In the genomic region with DNA sequence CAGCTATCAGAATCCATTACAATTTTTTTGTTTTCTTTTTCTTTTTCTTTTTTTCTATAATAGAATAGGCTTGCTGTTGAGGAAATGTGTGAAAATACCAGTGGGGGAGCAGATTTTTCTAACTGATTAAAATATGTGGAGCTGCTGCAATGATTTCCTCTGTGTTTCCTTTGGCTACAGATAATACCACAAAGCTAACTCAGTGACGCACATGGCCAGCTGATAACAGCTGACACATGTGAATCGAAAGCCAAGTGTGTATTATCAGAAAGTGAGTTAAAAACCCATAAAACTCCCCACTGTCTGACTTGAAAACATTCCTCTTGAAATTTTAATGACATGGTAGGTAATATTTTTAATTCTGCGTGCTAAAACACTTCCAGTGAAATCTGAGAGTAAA, we compare ENCODE assay signal across 2 cellular contexts.
TF ChIP-seq lines count a peak whose summit lies in the region.

No MANE protein-coding gene starts in this region.

TF ChIP-seq in K562, 482 proteins besides CTCF, POLR2A, EP300 and RAD21 (continued from another document and continues in another):
- TF ChIP-seq, protein P1, sequence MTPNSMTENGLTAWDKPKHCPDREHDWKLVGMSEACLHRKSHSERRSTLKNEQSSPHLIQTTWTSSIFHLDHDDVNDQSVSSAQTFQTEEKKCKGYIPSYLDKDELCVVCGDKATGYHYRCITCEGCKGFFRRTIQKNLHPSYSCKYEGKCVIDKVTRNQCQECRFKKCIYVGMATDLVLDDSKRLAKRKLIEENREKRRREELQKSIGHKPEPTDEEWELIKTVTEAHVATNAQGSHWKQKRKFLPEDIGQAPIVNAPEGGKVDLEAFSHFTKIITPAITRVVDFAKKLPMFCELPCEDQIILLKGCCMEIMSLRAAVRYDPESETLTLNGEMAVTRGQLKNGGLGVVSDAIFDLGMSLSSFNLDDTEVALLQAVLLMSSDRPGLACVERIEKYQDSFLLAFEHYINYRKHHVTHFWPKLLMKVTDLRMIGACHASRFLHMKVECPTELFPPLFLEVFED (CRISPR knock-in tag; conservative IDR thresholded peaks at IDR 0.05) = no peak
- TF ChIP-seq, protein P2, sequence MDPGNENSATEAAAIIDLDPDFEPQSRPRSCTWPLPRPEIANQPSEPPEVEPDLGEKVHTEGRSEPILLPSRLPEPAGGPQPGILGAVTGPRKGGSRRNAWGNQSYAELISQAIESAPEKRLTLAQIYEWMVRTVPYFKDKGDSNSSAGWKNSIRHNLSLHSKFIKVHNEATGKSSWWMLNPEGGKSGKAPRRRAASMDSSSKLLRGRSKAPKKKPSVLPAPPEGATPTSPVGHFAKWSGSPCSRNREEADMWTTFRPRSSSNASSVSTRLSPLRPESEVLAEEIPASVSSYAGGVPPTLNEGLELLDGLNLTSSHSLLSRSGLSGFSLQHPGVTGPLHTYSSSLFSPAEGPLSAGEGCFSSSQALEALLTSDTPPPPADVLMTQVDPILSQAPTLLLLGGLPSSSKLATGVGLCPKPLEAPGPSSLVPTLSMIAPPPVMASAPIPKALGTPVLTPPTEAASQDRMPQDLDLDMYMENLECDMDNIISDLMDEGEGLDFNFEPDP (CRISPR knock-in tag; IDR thresholded peaks at IDR 0.05) = no peak
- TF ChIP-seq MAZ (CRISPR knock-in tag; conservative IDR thresholded peaks at IDR 0.05 in 1 of 2, IDR thresholded peaks at IDR 0.05 in 1 of 2) (no peak), CEBPG (CRISPR knock-in tag; IDR thresholded peaks at IDR 0.05) (no peak), CEBPG (tag; conservative IDR thresholded peaks at IDR 0.05 in 1 of 2, IDR thresholded peaks at IDR 0.05 in 1 of 2) (peak in 1 of 2 experiments; percentile 9; a peak in 1 of 4 replicates), STAT5A (IDR thresholded peaks at IDR 0.05; ENCODE audit: borderline replicate concordance, low read length) (no peak; the same call in 1 of the 2 replicates), KDM5B (IDR thresholded peaks at IDR 0.05; ENCODE audit: insufficient replicate concordance, low read depth, low read length) (no peak), PHF8 (IDR thresholded peaks at IDR 0.05; ENCODE audit: borderline replicate concordance, low read length) (no peak), DMBX1 (CRISPR knock-in tag; IDR thresholded peaks at IDR 0.05; ENCODE audit: borderline replicate concordance) (no peak), GABPB2 (CRISPR knock-in tag; conservative IDR thresholded peaks at IDR 0.05) (no peak), BRD9 (IDR thresholded peaks at IDR 0.05; ENCODE audit: low read depth, partially characterized antibody) (no peak), MTA3 (IDR thresholded peaks at IDR 0.05; ENCODE audit: borderline replicate concordance) (no peak), ZSCAN32 (CRISPR knock-in tag; IDR thresholded peaks at IDR 0.05) (no peak), HDAC3 (IDR thresholded peaks at IDR 0.05; ENCODE audit: borderline replicate concordance, partially characterized antibody) (no peak), RBM15 (IDR thresholded peaks at IDR 0.05; ENCODE audit: insufficient read depth, low read length) (no peak), EGR1 (conservative IDR thresholded peaks at IDR 0.05) (no peak), ZNF12 (CRISPR knock-in tag; IDR thresholded peaks at IDR 0.05) (no peak), TEAD1 (CRISPR knock-in tag; IDR thresholded peaks at IDR 0.05) (peak in 1 of 2 experiments; percentile 76; a peak in 2 of 4 replicates), ZNF165 (CRISPR knock-in tag; IDR thresholded peaks at IDR 0.05; ENCODE audit: borderline replicate concordance) (no peak), SMARCA5 (IDR thresholded peaks at IDR 0.05) (no peak)
- TF ChIP-seq, protein P3, sequence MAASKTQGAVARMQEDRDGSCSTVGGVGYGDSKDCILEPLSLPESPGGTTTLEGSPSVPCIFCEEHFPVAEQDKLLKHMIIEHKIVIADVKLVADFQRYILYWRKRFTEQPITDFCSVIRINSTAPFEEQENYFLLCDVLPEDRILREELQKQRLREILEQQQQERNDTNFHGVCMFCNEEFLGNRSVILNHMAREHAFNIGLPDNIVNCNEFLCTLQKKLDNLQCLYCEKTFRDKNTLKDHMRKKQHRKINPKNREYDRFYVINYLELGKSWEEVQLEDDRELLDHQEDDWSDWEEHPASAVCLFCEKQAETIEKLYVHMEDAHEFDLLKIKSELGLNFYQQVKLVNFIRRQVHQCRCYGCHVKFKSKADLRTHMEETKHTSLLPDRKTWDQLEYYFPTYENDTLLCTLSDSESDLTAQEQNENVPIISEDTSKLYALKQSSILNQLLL (CRISPR knock-in tag; IDR thresholded peaks at IDR 0.05; ENCODE audit: borderline replicate concordance) = no peak
- TF ChIP-seq, protein P4, sequence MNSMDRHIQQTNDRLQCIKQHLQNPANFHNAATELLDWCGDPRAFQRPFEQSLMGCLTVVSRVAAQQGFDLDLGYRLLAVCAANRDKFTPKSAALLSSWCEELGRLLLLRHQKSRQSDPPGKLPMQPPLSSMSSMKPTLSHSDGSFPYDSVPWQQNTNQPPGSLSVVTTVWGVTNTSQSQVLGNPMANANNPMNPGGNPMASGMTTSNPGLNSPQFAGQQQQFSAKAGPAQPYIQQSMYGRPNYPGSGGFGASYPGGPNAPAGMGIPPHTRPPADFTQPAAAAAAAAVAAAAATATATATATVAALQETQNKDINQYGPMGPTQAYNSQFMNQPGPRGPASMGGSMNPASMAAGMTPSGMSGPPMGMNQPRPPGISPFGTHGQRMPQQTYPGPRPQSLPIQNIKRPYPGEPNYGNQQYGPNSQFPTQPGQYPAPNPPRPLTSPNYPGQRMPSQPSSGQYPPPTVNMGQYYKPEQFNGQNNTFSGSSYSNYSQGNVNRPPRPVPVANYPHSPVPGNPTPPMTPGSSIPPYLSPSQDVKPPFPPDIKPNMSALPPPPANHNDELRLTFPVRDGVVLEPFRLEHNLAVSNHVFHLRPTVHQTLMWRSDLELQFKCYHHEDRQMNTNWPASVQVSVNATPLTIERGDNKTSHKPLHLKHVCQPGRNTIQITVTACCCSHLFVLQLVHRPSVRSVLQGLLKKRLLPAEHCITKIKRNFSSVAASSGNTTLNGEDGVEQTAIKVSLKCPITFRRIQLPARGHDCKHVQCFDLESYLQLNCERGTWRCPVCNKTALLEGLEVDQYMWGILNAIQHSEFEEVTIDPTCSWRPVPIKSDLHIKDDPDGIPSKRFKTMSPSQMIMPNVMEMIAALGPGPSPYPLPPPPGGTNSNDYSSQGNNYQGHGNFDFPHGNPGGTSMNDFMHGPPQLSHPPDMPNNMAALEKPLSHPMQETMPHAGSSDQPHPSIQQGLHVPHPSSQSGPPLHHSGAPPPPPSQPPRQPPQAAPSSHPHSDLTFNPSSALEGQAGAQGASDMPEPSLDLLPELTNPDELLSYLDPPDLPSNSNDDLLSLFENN (IDR thresholded peaks at IDR 0.05; ENCODE audit: low read depth in 2 of 2, low read length in 2 of 2) = no peak
- TF ChIP-seq, protein P5, sequence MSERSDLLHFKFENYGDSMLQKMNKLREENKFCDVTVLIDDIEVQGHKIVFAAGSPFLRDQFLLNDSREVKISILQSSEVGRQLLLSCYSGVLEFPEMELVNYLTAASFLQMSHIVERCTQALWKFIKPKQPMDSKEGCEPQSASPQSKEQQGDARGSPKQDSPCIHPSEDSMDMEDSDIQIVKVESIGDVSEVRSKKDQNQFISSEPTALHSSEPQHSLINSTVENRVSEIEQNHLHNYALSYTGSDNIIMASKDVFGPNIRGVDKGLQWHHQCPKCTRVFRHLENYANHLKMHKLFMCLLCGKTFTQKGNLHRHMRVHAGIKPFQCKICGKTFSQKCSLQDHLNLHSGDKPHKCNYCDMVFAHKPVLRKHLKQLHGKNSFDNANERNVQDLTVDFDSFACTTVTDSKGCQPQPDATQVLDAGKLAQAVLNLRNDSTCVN (CRISPR knock-in tag; IDR thresholded peaks at IDR 0.05) = no peak

TF ChIP-seq in GM23338, 12 proteins besides CTCF, POLR2A, EP300 and RAD21:
- TF ChIP-seq, protein P6, sequence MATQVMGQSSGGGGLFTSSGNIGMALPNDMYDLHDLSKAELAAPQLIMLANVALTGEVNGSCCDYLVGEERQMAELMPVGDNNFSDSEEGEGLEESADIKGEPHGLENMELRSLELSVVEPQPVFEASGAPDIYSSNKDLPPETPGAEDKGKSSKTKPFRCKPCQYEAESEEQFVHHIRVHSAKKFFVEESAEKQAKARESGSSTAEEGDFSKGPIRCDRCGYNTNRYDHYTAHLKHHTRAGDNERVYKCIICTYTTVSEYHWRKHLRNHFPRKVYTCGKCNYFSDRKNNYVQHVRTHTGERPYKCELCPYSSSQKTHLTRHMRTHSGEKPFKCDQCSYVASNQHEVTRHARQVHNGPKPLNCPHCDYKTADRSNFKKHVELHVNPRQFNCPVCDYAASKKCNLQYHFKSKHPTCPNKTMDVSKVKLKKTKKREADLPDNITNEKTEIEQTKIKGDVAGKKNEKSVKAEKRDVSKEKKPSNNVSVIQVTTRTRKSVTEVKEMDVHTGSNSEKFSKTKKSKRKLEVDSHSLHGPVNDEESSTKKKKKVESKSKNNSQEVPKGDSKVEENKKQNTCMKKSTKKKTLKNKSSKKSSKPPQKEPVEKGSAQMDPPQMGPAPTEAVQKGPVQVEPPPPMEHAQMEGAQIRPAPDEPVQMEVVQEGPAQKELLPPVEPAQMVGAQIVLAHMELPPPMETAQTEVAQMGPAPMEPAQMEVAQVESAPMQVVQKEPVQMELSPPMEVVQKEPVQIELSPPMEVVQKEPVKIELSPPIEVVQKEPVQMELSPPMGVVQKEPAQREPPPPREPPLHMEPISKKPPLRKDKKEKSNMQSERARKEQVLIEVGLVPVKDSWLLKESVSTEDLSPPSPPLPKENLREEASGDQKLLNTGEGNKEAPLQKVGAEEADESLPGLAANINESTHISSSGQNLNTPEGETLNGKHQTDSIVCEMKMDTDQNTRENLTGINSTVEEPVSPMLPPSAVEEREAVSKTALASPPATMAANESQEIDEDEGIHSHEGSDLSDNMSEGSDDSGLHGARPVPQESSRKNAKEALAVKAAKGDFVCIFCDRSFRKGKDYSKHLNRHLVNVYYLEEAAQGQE (IDR thresholded peaks at IDR 0.05; ENCODE audit: unreplicated experiment) = no peak
- no peak for TF ChIP-seq EZH2phosphoT487 (IDR thresholded peaks at IDR 0.05; ENCODE audit: unreplicated experiment)
- TF ChIP-seq ZNF114 (CRISPR knock-in tag; IDR thresholded peaks at IDR 0.05) = no peak
- TF ChIP-seq, protein P7, sequence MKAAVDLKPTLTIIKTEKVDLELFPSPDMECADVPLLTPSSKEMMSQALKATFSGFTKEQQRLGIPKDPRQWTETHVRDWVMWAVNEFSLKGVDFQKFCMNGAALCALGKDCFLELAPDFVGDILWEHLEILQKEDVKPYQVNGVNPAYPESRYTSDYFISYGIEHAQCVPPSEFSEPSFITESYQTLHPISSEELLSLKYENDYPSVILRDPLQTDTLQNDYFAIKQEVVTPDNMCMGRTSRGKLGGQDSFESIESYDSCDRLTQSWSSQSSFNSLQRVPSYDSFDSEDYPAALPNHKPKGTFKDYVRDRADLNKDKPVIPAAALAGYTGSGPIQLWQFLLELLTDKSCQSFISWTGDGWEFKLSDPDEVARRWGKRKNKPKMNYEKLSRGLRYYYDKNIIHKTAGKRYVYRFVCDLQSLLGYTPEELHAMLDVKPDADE (IDR thresholded peaks at IDR 0.05) = no peak
- TF ChIP-seq, protein P8, sequence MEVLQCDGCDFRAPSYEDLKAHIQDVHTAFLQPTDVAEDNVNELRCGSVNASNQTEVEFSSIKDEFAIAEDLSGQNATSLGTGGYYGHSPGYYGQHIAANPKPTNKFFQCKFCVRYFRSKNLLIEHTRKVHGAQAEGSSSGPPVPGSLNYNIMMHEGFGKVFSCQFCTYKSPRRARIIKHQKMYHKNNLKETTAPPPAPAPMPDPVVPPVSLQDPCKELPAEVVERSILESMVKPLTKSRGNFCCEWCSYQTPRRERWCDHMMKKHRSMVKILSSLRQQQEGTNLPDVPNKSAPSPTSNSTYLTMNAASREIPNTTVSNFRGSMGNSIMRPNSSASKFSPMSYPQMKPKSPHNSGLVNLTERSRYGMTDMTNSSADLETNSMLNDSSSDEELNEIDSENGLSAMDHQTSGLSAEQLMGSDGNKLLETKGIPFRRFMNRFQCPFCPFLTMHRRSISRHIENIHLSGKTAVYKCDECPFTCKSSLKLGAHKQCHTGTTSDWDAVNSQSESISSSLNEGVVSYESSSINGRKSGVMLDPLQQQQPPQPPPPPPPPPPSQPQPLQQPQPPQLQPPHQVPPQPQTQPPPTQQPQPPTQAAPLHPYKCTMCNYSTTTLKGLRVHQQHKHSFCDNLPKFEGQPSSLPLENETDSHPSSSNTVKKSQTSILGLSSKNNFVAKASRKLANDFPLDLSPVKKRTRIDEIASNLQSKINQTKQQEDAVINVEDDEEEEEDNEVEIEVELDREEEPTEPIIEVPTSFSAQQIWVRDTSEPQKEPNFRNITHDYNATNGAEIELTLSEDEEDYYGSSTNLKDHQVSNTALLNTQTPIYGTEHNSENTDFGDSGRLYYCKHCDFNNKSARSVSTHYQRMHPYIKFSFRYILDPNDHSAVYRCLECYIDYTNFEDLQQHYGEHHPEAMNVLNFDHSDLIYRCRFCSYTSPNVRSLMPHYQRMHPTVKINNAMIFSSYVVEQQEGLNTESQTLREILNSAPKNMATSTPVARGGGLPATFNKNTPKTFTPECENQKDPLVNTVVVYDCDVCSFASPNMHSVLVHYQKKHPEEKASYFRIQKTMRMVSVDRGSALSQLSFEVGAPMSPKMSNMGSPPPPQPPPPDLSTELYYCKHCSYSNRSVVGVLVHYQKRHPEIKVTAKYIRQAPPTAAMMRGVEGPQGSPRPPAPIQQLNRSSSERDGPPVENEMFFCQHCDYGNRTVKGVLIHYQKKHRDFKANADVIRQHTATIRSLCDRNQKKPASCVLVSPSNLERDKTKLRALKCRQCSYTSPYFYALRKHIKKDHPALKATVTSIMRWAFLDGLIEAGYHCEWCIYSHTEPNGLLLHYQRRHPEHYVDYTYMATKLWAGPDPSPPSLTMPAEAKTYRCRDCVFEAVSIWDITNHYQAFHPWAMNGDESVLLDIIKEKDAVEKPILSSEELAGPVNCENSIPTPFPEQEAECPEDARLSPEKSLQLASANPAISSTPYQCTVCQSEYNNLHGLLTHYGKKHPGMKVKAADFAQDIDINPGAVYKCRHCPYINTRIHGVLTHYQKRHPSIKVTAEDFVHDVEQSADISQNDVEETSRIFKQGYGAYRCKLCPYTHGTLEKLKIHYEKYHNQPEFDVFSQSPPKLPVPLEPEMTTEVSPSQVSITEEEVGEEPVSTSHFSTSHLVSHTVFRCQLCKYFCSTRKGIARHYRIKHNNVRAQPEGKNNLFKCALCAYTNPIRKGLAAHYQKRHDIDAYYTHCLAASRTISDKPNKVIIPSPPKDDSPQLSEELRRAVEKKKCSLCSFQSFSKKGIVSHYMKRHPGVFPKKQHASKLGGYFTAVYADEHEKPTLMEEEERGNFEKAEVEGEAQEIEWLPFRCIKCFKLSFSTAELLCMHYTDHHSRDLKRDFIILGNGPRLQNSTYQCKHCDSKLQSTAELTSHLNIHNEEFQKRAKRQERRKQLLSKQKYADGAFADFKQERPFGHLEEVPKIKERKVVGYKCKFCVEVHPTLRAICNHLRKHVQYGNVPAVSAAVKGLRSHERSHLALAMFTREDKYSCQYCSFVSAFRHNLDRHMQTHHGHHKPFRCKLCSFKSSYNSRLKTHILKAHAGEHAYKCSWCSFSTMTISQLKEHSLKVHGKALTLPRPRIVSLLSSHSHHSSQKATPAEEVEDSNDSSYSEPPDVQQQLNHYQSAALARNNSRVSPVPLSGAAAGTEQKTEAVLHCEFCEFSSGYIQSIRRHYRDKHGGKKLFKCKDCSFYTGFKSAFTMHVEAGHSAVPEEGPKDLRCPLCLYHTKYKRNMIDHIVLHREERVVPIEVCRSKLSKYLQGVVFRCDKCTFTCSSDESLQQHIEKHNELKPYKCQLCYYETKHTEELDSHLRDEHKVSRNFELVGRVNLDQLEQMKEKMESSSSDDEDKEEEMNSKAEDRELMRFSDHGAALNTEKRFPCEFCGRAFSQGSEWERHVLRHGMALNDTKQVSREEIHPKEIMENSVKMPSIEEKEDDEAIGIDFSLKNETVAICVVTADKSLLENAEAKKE (CRISPR knock-in tag; IDR thresholded peaks at IDR 0.05) = no peak
- TF ChIP-seq JUNB (IDR thresholded peaks at IDR 0.05; ENCODE audit: unreplicated experiment) = no peak
- TF ChIP-seq CREB1 (CRISPR knock-in tag; IDR thresholded peaks at IDR 0.05; ENCODE audit: low read depth) = no peak
- no peak for TF ChIP-seq NANOG (IDR thresholded peaks at IDR 0.05; ENCODE audit: borderline replicate concordance)
- no peak for TF ChIP-seq STAT1 (IDR thresholded peaks at IDR 0.05; ENCODE audit: unreplicated experiment)
